Comparison of ENCODE assay signal across 19 cellular contexts in genomic region chr6:1479095-1479494, GRCh38.
A peak's percentile ranks its signal among the peaks of the same experiment; 100 is the strongest.
DNase-seq lines count a peak whose midpoint lies in the region; ATAC-seq, FAIRE-seq and TF ChIP-seq lines count a peak whose summit lies in the region.
"Had no signal": no experiment of that assay in that cellular context is flagged by ENCODE, and none has a peak within 500 bp of the region (broad histone marks: within the 10 kb centered on the region; RNA-seq: fewer than 3 reads in every experiment).

No MANE protein-coding gene starts in this region.

- H3K36me3 Mint-ChIP-seq in astrocyte (ENCODE audit: low read depth, unreplicated experiment) = no peaks in the 10 kb centered on the region
- H3K36me3 Mint-ChIP-seq: activated naive CD8-positive, alpha-beta T cell treated with anti-CD3 and anti-CD28 coated beads, Interleukin-2, amount 10 ng/mL, durations not matched to agents 7 days and 5 days had no signal

- FAIRE-seq in astrocyte (lab: Jason Lieb, UNC) (peak; percentile 37), GM12891 (lab: Jason Lieb, UNC) (no peak)

- H3K9me3 ChIP-seq in astrocyte (ENCODE audit: insufficient read depth, low read depth, low read length) = no peaks in the 10 kb centered on the region
- no peaks in the 10 kb centered on the region for H3K9me3 ChIP-seq in gastroesophageal sphincter
- H3K9me3 ChIP-seq: SJCRH30, upper lobe of left lung had no signal

- no peaks in the 10 kb centered on the region for H3K27me3 Mint-ChIP-seq in astrocyte (ENCODE audit: low read depth, unreplicated experiment)

- 0 out of 3 replicates have a peak, but pooled peaks have one; percentile 7 for TF ChIP-seq CTCF in GM12872 (IDR thresholded peaks at IDR 0.05; ENCODE audit: insufficient read depth, low read depth, low read length)
- no peak for TF ChIP-seq CTCF in astrocyte (IDR thresholded peaks at IDR 0.05; ENCODE audit: insufficient read depth, low read depth, low read length)
- peak in 1 of 4 experiments; percentile 18 for TF ChIP-seq CTCF in gastroesophageal sphincter (IDR thresholded peaks at IDR 0.05)
- TF ChIP-seq CTCF in omental fat pad (IDR thresholded peaks at IDR 0.05) = no peak

- H3K79me2 ChIP-seq in ACC112 (ENCODE audit: control insufficient read depth, insufficient read depth, low read length, unreplicated experiment) = no peaks in the 10 kb centered on the region
- H3K79me2 ChIP-seq in astrocyte (ENCODE audit: insufficient read depth, low read length) = no peaks in the 10 kb centered on the region

- no peak overlapping the region for H3K4me2 ChIP-seq in astrocyte (ENCODE audit: low read length)

- ATAC-seq in gastroesophageal sphincter (peak; percentile 65), HG03460 (IDR thresholded peaks at IDR 0.05; ENCODE audit: unreplicated experiment) (no peak), omental fat pad (ENCODE audit: low FRiP score) (no peak)
- ATAC-seq: naive thymus-derived CD4-positive, alpha-beta T cell had no signal

- no peak overlapping the region for H3K9ac ChIP-seq in astrocyte (ENCODE audit: low read length)

- WGBS in gastroesophageal sphincter (ENCODE audit: low coverage in 1 of 2), 2 donors = 49 to 68% methylated on average over 2 of the region's 2 CpGs

- no peak for TF ChIP-seq EP300 in gastroesophageal sphincter (IDR thresholded peaks at IDR 0.05)

- H3K36me3 ChIP-seq in ACC112 (ENCODE audit: insufficient read depth, low read length) = no peaks in the 10 kb centered on the region
- H3K36me3 ChIP-seq in astrocyte (ENCODE audit: insufficient read depth, low read length) = no peaks in the 10 kb centered on the region
- no peaks in the 10 kb centered on the region for H3K36me3 ChIP-seq in gastroesophageal sphincter
- H3K36me3 ChIP-seq: SJCRH30, upper lobe of left lung had no signal

- no peaks in the 10 kb centered on the region for H4K20me1 ChIP-seq in astrocyte (ENCODE audit: insufficient read depth, low read length)

- H3K27me3 ChIP-seq in ACC112 (ENCODE audit: insufficient read depth, low read length) (no peaks in the 10 kb centered on the region), astrocyte (ENCODE audit: insufficient read depth, low read length) (no peaks in the 10 kb centered on the region), gastroesophageal sphincter (no peaks in the 10 kb centered on the region)
- H3K27me3 ChIP-seq: SJCRH30, upper lobe of left lung had no signal

- peaks cover 18% of the 10 kb centered on the region for H3K4me1 Mint-ChIP-seq in astrocyte (ENCODE audit: low read depth, unreplicated experiment)
- H3K4me1 Mint-ChIP-seq: activated CD4-positive, alpha-beta T cell treated with anti-CD3 and anti-CD28 coated beads, Interleukin-2, amount 10 ng/mL, durations not matched to agents 7 days and 5 days; activated naive CD8-positive, alpha-beta T cell treated with anti-CD3 and anti-CD28 coated beads, Interleukin-2, amount 10 ng/mL, durations not matched to agents 7 days and 5 days; naive thymus-derived CD4-positive, alpha-beta T cell had no signal

- H3K4me3 Mint-ChIP-seq in astrocyte (ENCODE audit: unreplicated experiment) = no peak overlapping the region
- H3K4me3 Mint-ChIP-seq: activated CD4-positive, alpha-beta T cell treated with anti-CD3 and anti-CD28 coated beads, Interleukin-2, amount 10 ng/mL, durations not matched to agents 7 days and 5 days; activated naive CD8-positive, alpha-beta T cell treated with anti-CD3 and anti-CD28 coated beads, Interleukin-2, amount 10 ng/mL, durations not matched to agents 7 days and 5 days; activated T-cell treated with anti-CD3 and anti-CD28 coated beads, Interleukin-2, amount 50 U/mL, for 24 hours; B cell; naive thymus-derived CD4-positive, alpha-beta T cell had no signal

- DNase-seq in astrocyte (ENCODE audit: low read depth) = peak; percentile 92
- DNase-seq in stimulated activated CD4-positive, alpha-beta T cell treated with anti-CD3 and anti-CD28 coated beads, Interleukin-15, amount 100 ng/mL, for 24 hours = no peak
- no peak for DNase-seq in omental fat pad (ENCODE audit: low spot score)
- DNase-seq in GM12891 (ENCODE audit: insufficient read length, low spot score) = no peak
- DNase-seq: activated CD4-positive, alpha-beta T cell treated with anti-CD3 and anti-CD28 coated beads, Interleukin-2, amount 10 ng/mL, durations not matched to agents 7 days and 5 days; activated naive CD8-positive, alpha-beta T cell treated with anti-CD3 and anti-CD28 coated beads, Interleukin-2, amount 10 ng/mL, durations not matched to agents 7 days and 5 days; activated T-cell treated with anti-CD3 and anti-CD28 coated beads, Interleukin-2, amount 50 U/mL, for 24 hours; DMS 273 treated with DMSO at 0.1 percent for 48 hours; naive thymus-derived CD4-positive, alpha-beta T cell; retina; T-helper 9 cell; upper lobe of left lung had no signal

- H3K9me3 Mint-ChIP-seq in astrocyte (ENCODE audit: unreplicated experiment) = peaks cover 1% of the 10 kb centered on the region
- H3K9me3 Mint-ChIP-seq: activated CD4-positive, alpha-beta T cell treated with anti-CD3 and anti-CD28 coated beads, Interleukin-2, amount 10 ng/mL, durations not matched to agents 7 days and 5 days; activated T-cell treated with anti-CD3 and anti-CD28 coated beads, Interleukin-2, amount 50 U/mL, for 24 hours had no signal

- H3K4me1 ChIP-seq in ACC112 (ENCODE audit: control insufficient read depth, insufficient read depth, low read length, unreplicated experiment) (peaks cover 56% of the 10 kb centered on the region), astrocyte (ENCODE audit: insufficient read depth, low read length) (peaks cover 9% of the 10 kb centered on the region), gastroesophageal sphincter (no peaks in the 10 kb centered on the region)
- H3K4me1 ChIP-seq: SJCRH30, upper lobe of left lung had no signal

- no peak overlapping the region for H3K27ac Mint-ChIP-seq in astrocyte (ENCODE audit: unreplicated experiment)
- H3K27ac Mint-ChIP-seq: activated CD4-positive, alpha-beta T cell treated with anti-CD3 and anti-CD28 coated beads, Interleukin-2, amount 10 ng/mL, durations not matched to agents 7 days and 5 days; activated naive CD8-positive, alpha-beta T cell treated with anti-CD3 and anti-CD28 coated beads, Interleukin-2, amount 10 ng/mL, durations not matched to agents 7 days and 5 days; activated T-cell treated with anti-CD3 and anti-CD28 coated beads, Interleukin-2, amount 50 U/mL, for 24 hours; B cell; naive thymus-derived CD4-positive, alpha-beta T cell had no signal

- peak overlapping the region; percentile 26 for H2AFZ ChIP-seq in ACC112 (ENCODE audit: low read length, unreplicated experiment)
- no peak overlapping the region for H2AFZ ChIP-seq in astrocyte (ENCODE audit: low read depth, low read length)

- no peak for TF ChIP-seq POLR2A in gastroesophageal sphincter (IDR thresholded peaks at IDR 0.05)
- TF ChIP-seq POLR2A in GM12891 (IDR thresholded peaks at IDR 0.05; ENCODE audit: low read depth, low read length) = no peak

- H3K4me3 ChIP-seq in ACC112 (ENCODE audit: low read depth, low read length) = no peak overlapping the region
- H3K4me3 ChIP-seq in astrocyte (ENCODE audit: insufficient read depth, low read depth, low read length) = no peak overlapping the region
- no peak overlapping the region for H3K4me3 ChIP-seq in gastroesophageal sphincter
- H3K4me3 ChIP-seq: coronary artery, SJCRH30, upper lobe of left lung had no signal

- H3K27ac ChIP-seq in ACC112 (ENCODE audit: low read depth, low read length) (peak overlapping the region; percentile 61), astrocyte (ENCODE audit: low read depth, low read length) (no peak overlapping the region), gastroesophageal sphincter (no peak overlapping the region)
- H3K27ac ChIP-seq: coronary artery, SJCRH30, upper lobe of left lung had no signal

TF ChIP-seq in GM12891, 5 proteins besides CTCF, POLR2A, EP300 and RAD21:
- TF ChIP-seq SPI1 (IDR thresholded peaks at IDR 0.05; ENCODE audit: low read depth, low read length) = no peak
- TF ChIP-seq TAF1 (IDR thresholded peaks at IDR 0.05; ENCODE audit: low read depth, low read length) = no peak
- TF ChIP-seq PAX5 (IDR thresholded peaks at IDR 0.05; ENCODE audit: insufficient read depth, low read length, severe bottlenecking) = no peak
- TF ChIP-seq POLR2AphosphoS5 (IDR thresholded peaks at IDR 0.05; ENCODE audit: low read depth, low read length) = no peak
- TF ChIP-seq POU2F2 (IDR thresholded peaks at IDR 0.05; ENCODE audit: low read depth, low read length) = no peak
